In the genomic region with DNA sequence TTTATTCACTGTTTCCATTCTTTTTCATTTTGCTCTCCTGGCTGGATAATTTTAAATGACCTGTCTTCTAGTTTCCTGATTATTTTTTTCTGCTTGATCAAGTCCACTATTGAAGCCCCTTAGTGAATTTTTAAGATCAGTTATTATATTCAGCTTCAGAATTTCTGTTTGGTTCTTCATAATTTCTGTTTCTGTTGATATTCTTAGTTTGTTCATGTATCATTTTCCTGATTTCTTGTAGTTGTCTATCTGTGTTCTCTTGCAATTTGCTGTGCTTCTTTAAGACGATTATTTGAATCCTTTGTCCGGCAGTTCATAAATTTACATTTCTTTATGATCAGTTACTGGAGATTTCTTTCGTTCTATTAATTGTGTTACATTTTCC, we compare ENCODE assay signal across 1 cellular context.
TF ChIP-seq lines count a peak whose summit lies in the region.

No MANE protein-coding gene starts in this region.

TF ChIP-seq in IMR-90, 13 proteins besides CTCF, POLR2A, EP300 and RAD21:
- TF ChIP-seq SMC3 (IDR thresholded peaks at IDR 0.05; ENCODE audit: low read depth, low read length) (no peak), RCOR1 (IDR thresholded peaks at IDR 0.05; ENCODE audit: insufficient replicate concordance, low read length) (no peak), MXI1 (IDR thresholded peaks at IDR 0.05; ENCODE audit: borderline replicate concordance, low read depth, low read length) (no peak), MAZ (IDR thresholded peaks at IDR 0.05; ENCODE audit: borderline replicate concordance, low read depth, low read length) (no peak), MAFK (IDR thresholded peaks at IDR 0.05; ENCODE audit: low read depth, low read length) (no peak), CEBPB (IDR thresholded peaks at IDR 0.05; ENCODE audit: low read depth, low read length) (no peak), CHD1 (IDR thresholded peaks at IDR 0.05; ENCODE audit: low read depth, low read length) (no peak), BHLHE40 (IDR thresholded peaks at IDR 0.05; ENCODE audit: low read depth, low read length) (no peak), RFX5 (IDR thresholded peaks at IDR 0.05; ENCODE audit: low read depth, low read length) (no peak), FOS (IDR thresholded peaks at IDR 0.05; ENCODE audit: low read depth, low read length) (no peak), NFE2L2 (IDR thresholded peaks at IDR 0.05; ENCODE audit: low read depth, low read length) (no peak)
- TF ChIP-seq, protein P1, sequence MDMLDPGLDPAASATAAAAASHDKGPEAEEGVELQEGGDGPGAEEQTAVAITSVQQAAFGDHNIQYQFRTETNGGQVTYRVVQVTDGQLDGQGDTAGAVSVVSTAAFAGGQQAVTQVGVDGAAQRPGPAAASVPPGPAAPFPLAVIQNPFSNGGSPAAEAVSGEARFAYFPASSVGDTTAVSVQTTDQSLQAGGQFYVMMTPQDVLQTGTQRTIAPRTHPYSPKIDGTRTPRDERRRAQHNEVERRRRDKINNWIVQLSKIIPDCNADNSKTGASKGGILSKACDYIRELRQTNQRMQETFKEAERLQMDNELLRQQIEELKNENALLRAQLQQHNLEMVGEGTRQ (IDR thresholded peaks at IDR 0.05; ENCODE audit: low read depth, low read length), result no peak
- TF ChIP-seq, protein P2, sequence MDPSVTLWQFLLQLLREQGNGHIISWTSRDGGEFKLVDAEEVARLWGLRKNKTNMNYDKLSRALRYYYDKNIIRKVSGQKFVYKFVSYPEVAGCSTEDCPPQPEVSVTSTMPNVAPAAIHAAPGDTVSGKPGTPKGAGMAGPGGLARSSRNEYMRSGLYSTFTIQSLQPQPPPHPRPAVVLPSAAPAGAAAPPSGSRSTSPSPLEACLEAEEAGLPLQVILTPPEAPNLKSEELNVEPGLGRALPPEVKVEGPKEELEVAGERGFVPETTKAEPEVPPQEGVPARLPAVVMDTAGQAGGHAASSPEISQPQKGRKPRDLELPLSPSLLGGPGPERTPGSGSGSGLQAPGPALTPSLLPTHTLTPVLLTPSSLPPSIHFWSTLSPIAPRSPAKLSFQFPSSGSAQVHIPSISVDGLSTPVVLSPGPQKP (IDR thresholded peaks at IDR 0.05; ENCODE audit: borderline replicate concordance, low read depth, low read length), result no peak
